Comparison of ENCODE assay signal across 9 cellular contexts in genomic region chr1:115838805-115839705, GRCh38. TPM values are rescaled to one million over a fixed set of nuclear protein-coding genes. Genes with fewer than 3 reads are reported as not detected.
DNase-seq lines count a peak whose midpoint lies in the region; ATAC-seq and TF ChIP-seq lines count a peak whose summit lies in the region.
"Had no signal": no experiment of that assay in that cellular context is flagged by ENCODE, and none has a peak within 500 bp of the region (broad histone marks: within the 10 kb centered on the region; RNA-seq: fewer than 3 reads in every experiment).

No MANE protein-coding gene starts in this region.

- no peaks in the 10 kb centered on the region for H3K9me3 Mint-ChIP-seq in Calu3 (ENCODE audit: low read depth, unreplicated experiment)
- H3K9me3 Mint-ChIP-seq in stimulated activated naive CD8-positive, alpha-beta T cell treated with anti-CD3 and anti-CD28 coated beads, Interleukin-15, Interleukin-2, amounts not matched to agents 100 ng/mL and 50 ng/mL, for 24 hours: no peaks in the 10 kb centered on the region

- peaks cover 53% of the 10 kb centered on the region for H3K27me3 Mint-ChIP-seq in Calu3 (ENCODE audit: unreplicated experiment)
- H3K27me3 Mint-ChIP-seq in stimulated activated naive CD8-positive, alpha-beta T cell treated with anti-CD3 and anti-CD28 coated beads, Interleukin-15, Interleukin-2, amounts not matched to agents 100 ng/mL and 50 ng/mL, for 24 hours: peaks cover 75% of the 10 kb centered on the region

- TF ChIP-seq POLR2A in breast epithelium (IDR thresholded peaks at IDR 0.05): no peak

- peak overlapping the region; percentile 65 for H3K4me3 Mint-ChIP-seq in Calu3 (ENCODE audit: low read depth, unreplicated experiment)
- H3K4me3 Mint-ChIP-seq in stimulated activated naive CD8-positive, alpha-beta T cell treated with anti-CD3 and anti-CD28 coated beads, Interleukin-15, Interleukin-2, amounts not matched to agents 100 ng/mL and 50 ng/mL, for 24 hours: peak overlapping the region; percentile 74

- CTCF ChIA-PET in Calu3 (lab: Charles Lee): no interaction called here

- H3K4me3 ChIP-seq in breast epithelium: peak overlapping the region; percentile 16 to 63 (median 37)

- TF ChIP-seq RAD21 in Ishikawa (IDR thresholded peaks at IDR 0.05; ENCODE audit: low read depth): no peak

- peaks cover 6% of the 10 kb centered on the region for H3K36me3 Mint-ChIP-seq in Calu3 (ENCODE audit: insufficient read depth, unreplicated experiment)
- no peaks in the 10 kb centered on the region for H3K36me3 Mint-ChIP-seq in stimulated activated naive CD8-positive, alpha-beta T cell treated with anti-CD3 and anti-CD28 coated beads, Interleukin-15, Interleukin-2, amounts not matched to agents 100 ng/mL and 50 ng/mL, for 24 hours (ENCODE audit: low read depth)

- H3K27ac ChIP-seq in breast epithelium: no peak overlapping the region
- H3K27ac ChIP-seq in layer of hippocampus (ENCODE audit: low read depth, low read length): peak overlapping the region; percentile 80

- H3K27me3 ChIP-seq in breast epithelium: peaks cover 11 to 69% of the 10 kb centered on the region in 2 donors
- peaks cover 4% of the 10 kb centered on the region for H3K27me3 ChIP-seq in layer of hippocampus (ENCODE audit: control insufficient read depth, insufficient read depth, low read length)

- no peaks in the 10 kb centered on the region for H3K4me1 Mint-ChIP-seq in Calu3 (ENCODE audit: low read depth, unreplicated experiment)
- peaks cover 9% of the 10 kb centered on the region for H3K4me1 Mint-ChIP-seq in stimulated activated naive CD8-positive, alpha-beta T cell treated with anti-CD3 and anti-CD28 coated beads, Interleukin-15, Interleukin-2, amounts not matched to agents 100 ng/mL and 50 ng/mL, for 24 hours (ENCODE audit: low read depth)

- ATAC-seq in GM18858 (IDR thresholded peaks at IDR 0.05; ENCODE audit: unreplicated experiment): no peak
- ATAC-seq in HG03159 (IDR thresholded peaks at IDR 0.05; ENCODE audit: unreplicated experiment): no peak

- no peak overlapping the region for H3K27ac Mint-ChIP-seq in Calu3 (ENCODE audit: unreplicated experiment)
- no peak overlapping the region for H3K27ac Mint-ChIP-seq in stimulated activated naive CD8-positive, alpha-beta T cell treated with anti-CD3 and anti-CD28 coated beads, Interleukin-15, Interleukin-2, amounts not matched to agents 100 ng/mL and 50 ng/mL, for 24 hours

- H3K36me3 ChIP-seq in breast epithelium: no peaks in the 10 kb centered on the region

- TF ChIP-seq CTCF in Calu3 (IDR thresholded peaks at IDR 0.05; ENCODE audit: unreplicated experiment): no peak
- no peak for TF ChIP-seq CTCF in breast epithelium (IDR thresholded peaks at IDR 0.05)

- DNase-seq in Calu3: peak; percentile 13
- peak in 1 of 2 donors; percentile 39 for DNase-seq in breast epithelium (ENCODE audit: low spot score in 2 of 2)
- no peak for DNase-seq in NCI-H1436 (lab: John Stamatoyannopoulos, UW)

- peaks cover 3 to 18% of the 10 kb centered on the region in 2 donors for H3K4me1 ChIP-seq in breast epithelium

- BruUV-seq in Calu3 (replicated peaks; lab: Mats Ljungman, UMichigan): no TSS peak

- no peaks in the 10 kb centered on the region for H3K9me3 ChIP-seq in breast epithelium

- intact Hi-C loops in Calu3 (cut with micrococcal nuclease; ENCODE audit: unreplicated experiment) (no loop called here), breast epithelium (cut with DNase I; ENCODE audit: low total_unique reads) (no loop called here)

- no peak for TF ChIP-seq EP300 in Ishikawa (IDR thresholded peaks at IDR 0.05; ENCODE audit: borderline replicate concordance)

TF ChIP-seq in Ishikawa, 13 proteins besides CTCF, POLR2A, EP300 and RAD21:
- TF ChIP-seq MAX (IDR thresholded peaks at IDR 0.05): peak; percentile 5; the same call in 1 of the 2 replicates
- TF ChIP-seq TCF12 (IDR thresholded peaks at IDR 0.05; ENCODE audit: low read depth): peak; percentile 17; the same call in 1 of the 2 replicates
- TF ChIP-seq TAF1 (IDR thresholded peaks at IDR 0.05; ENCODE audit: low read depth): no peak
TF ChIP-seq in Ishikawa: peak in this region for 2.

RNA-seq across cellular contexts. Expression of gene NHLH2, which starts 1.9 kb away (rescaled TPM):
- total RNA-seq in Calu3 (2022) (not detected in 2 replicates), breast epithelium (not detected)
- total RNA-seq: HT1080 had no signal
